In the genomic region with DNA sequence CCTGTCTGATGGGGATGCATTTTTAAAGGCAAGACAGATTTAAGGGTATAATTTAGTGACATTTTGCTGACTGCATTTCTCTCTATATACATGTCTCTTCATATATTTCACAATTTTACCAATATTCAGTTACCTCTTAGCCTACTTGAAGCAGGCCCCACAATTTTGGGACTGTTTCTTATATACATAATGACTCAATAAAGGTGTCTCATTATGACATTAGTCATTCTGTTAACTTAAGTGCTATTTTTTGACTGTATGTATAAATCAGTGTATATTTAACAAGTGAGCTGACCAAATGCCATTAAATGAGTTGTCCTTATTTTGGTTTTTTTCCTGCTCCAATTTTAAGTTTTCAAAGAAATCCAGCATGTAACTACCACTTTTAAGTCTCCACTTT, we compare ENCODE assay signal across 24 cellular contexts.
"Had no signal": no experiment of that assay in that cellular context is flagged by ENCODE, and none has a peak within 500 bp of the region (broad histone marks: within the 10 kb centered on the region; RNA-seq: fewer than 3 reads in every experiment).

No MANE protein-coding gene starts in this region.

- H3K27ac Mint-ChIP-seq: activated CD4-positive, alpha-beta T cell treated with anti-CD3 and anti-CD28 coated beads for 36 hours; activated CD8-positive, alpha-beta T cell treated with anti-CD3 and anti-CD28 coated beads for 36 hours; activated naive CD4-positive, alpha-beta T cell treated with anti-CD3 and anti-CD28 coated beads, Interleukin-2, amount 10 ng/mL, durations not matched to agents 7 days and 5 days; activated naive CD8-positive, alpha-beta T cell treated with anti-CD3 and anti-CD28 coated beads for 36 hours; activated T-cell treated with anti-CD3 and anti-CD28 coated beads, Interleukin-2, amount 50 U/mL, for 72 hours; activated T-helper 2 cell treated with anti-CD3 and anti-CD28 coated beads, Interferon-gamma antibody, Interleukin-2, Interleukin-4, amounts not matched to agents 10 μg/mL and 5 μg/mL and 100 μg/mL, durations not matched to agents 14 hours and 24 hours and 36 hours had no signal

- H3K9ac ChIP-seq: KMS-11 had no signal

- H3K9me3 Mint-ChIP-seq: activated CD8-positive, alpha-beta T cell treated with anti-CD3 and anti-CD28 coated beads for 36 hours; activated naive CD4-positive, alpha-beta T cell treated with anti-CD3 and anti-CD28 coated beads, Interleukin-2, amount 10 ng/mL, durations not matched to agents 7 days and 5 days; activated naive CD8-positive, alpha-beta T cell treated with anti-CD3 and anti-CD28 coated beads for 36 hours; activated T-cell treated with anti-CD3 and anti-CD28 coated beads, Interleukin-2, amount 50 U/mL, for 72 hours; activated T-helper 2 cell treated with anti-CD3 and anti-CD28 coated beads, Interferon-gamma antibody, Interleukin-2, Interleukin-4, amounts not matched to agents 10 μg/mL and 5 μg/mL and 100 μg/mL, durations not matched to agents 14 hours and 24 hours and 36 hours had no signal

- H3K4me1 Mint-ChIP-seq: activated CD4-positive, alpha-beta T cell treated with anti-CD3 and anti-CD28 coated beads for 36 hours; activated naive CD4-positive, alpha-beta T cell treated with anti-CD3 and anti-CD28 coated beads, Interleukin-2, amount 10 ng/mL, durations not matched to agents 7 days and 5 days; activated naive CD8-positive, alpha-beta T cell treated with anti-CD3 and anti-CD28 coated beads for 36 hours; central memory CD8-positive, alpha-beta T cell; T-helper 17 cell had no signal

- H3K4me2 ChIP-seq: KMS-11 had no signal

- FAIRE-seq: RCC 7860 had no signal

- ATAC-seq: activated CD4-positive, alpha-beta T cell treated with anti-CD3 and anti-CD28 coated beads for 36 hours; activated CD8-positive, alpha-beta T cell treated with anti-CD3 and anti-CD28 coated beads for 36 hours; T-helper 17 cell had no signal

- H3K27me3 Mint-ChIP-seq: activated CD8-positive, alpha-beta T cell treated with anti-CD3 and anti-CD28 coated beads for 36 hours; activated naive CD4-positive, alpha-beta T cell treated with anti-CD3 and anti-CD28 coated beads, Interleukin-2, amount 10 ng/mL, durations not matched to agents 7 days and 5 days; activated naive CD8-positive, alpha-beta T cell treated with anti-CD3 and anti-CD28 coated beads for 36 hours; central memory CD8-positive, alpha-beta T cell had no signal

- H3K27ac ChIP-seq: KMS-11 had no signal

- H3K4me3 Mint-ChIP-seq: activated CD4-positive, alpha-beta T cell treated with anti-CD3 and anti-CD28 coated beads for 36 hours; activated CD8-positive, alpha-beta T cell treated with anti-CD3 and anti-CD28 coated beads for 36 hours; activated naive CD4-positive, alpha-beta T cell treated with anti-CD3 and anti-CD28 coated beads, Interleukin-2, amount 10 ng/mL, durations not matched to agents 7 days and 5 days; activated naive CD8-positive, alpha-beta T cell treated with anti-CD3 and anti-CD28 coated beads for 36 hours; activated T-cell treated with anti-CD3 and anti-CD28 coated beads, Interleukin-2, amount 50 U/mL, for 72 hours; central memory CD8-positive, alpha-beta T cell had no signal

- H3K36me3 Mint-ChIP-seq: activated naive CD4-positive, alpha-beta T cell treated with anti-CD3 and anti-CD28 coated beads, Interleukin-2, amount 10 ng/mL, durations not matched to agents 7 days and 5 days; activated naive CD8-positive, alpha-beta T cell treated with anti-CD3 and anti-CD28 coated beads for 36 hours had no signal

- DNase-seq: activated CD4-positive, alpha-beta T cell treated with anti-CD3 and anti-CD28 coated beads for 36 hours; activated CD4-positive, alpha-beta T cell treated with anti-CD3 and anti-CD28 coated beads, Interleukin-2, amount 50 U/mL, for 1 hour; activated CD8-positive, alpha-beta memory T cell treated with anti-CD3 and anti-CD28 coated beads, Interleukin-2, amount 50 U/mL, for 4 hours; activated CD8-positive, alpha-beta T cell treated with anti-CD3 and anti-CD28 coated beads for 36 hours; activated gamma-delta T cell treated with Interleukin-2 at 50 U/mL for 16 hours; activated naive CD4-positive, alpha-beta T cell treated with anti-CD3 and anti-CD28 coated beads, Interleukin-2, amount 10 ng/mL, durations not matched to agents 7 days and 5 days; activated naive CD8-positive, alpha-beta T cell treated with anti-CD3 and anti-CD28 coated beads for 36 hours; activated T-cell treated with anti-CD3 and anti-CD28 coated beads, Interleukin-2, amount 50 U/mL, for 72 hours; anterior cingulate cortex; MM.1S; NCI-H1105; NCI-H1436; NCI-H1694 treated with DMSO at 0.1 percent for 48 hours; NCI-H2029 treated with DMSO at 0.1 percent for 48 hours; NCI-H510A treated with DMSO at 0.1 percent for 48 hours; NCI-H69; NK-92 treated with Interleukin-12 subunit alpha and Interleukin-12 subunit beta, amount 100 ng/mL, for 24 hours; SIG-M5; T-helper 17 cell; T-helper 9 cell had no signal
